1 cellular context compared by ENCODE assay signal in genomic region chr7:117762055-117762454, GRCh38.
A peak's percentile ranks its signal among the peaks of the same experiment; 100 is the strongest.
TF ChIP-seq lines count a peak whose summit lies in the region.

No MANE protein-coding gene starts in this region.

TF ChIP-seq in K562, 482 proteins besides CTCF, POLR2A, EP300 and RAD21 (continued from another document):
- TF ChIP-seq, protein P1, sequence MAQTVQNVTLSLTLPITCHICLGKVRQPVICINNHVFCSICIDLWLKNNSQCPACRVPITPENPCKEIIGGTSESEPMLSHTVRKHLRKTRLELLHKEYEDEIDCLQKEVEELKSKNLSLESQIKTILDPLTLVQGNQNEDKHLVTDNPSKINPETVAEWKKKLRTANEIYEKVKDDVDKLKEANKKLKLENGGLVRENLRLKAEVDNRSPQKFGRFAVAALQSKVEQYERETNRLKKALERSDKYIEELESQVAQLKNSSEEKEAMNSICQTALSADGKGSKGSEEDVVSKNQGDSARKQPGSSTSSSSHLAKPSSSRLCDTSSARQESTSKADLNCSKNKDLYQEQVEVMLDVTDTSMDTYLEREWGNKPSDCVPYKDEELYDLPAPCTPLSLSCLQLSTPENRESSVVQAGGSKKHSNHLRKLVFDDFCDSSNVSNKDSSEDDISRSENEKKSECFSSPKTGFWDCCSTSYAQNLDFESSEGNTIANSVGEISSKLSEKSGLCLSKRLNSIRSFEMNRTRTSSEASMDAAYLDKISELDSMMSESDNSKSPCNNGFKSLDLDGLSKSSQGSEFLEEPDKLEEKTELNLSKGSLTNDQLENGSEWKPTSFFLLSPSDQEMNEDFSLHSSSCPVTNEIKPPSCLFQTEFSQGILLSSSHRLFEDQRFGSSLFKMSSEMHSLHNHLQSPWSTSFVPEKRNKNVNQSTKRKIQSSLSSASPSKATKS (CRISPR knock-in tag; IDR thresholded peaks at IDR 0.05), result no peak
- TF ChIP-seq, protein P2, sequence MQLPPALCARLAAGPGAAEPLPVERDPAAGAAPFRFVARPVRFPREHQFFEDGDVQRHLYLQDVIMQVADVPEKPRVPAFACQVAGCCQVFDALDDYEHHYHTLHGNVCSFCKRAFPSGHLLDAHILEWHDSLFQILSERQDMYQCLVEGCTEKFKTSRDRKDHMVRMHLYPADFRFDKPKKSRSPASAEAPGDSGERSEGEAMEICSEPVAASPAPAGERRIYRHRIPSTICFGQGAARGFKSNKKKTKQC (CRISPR knock-in tag; IDR thresholded peaks at IDR 0.05), result no peak
- TF ChIP-seq NFE2 (IDR thresholded peaks at IDR 0.05; ENCODE audit: low read depth), result no peak
- peak; percentile 32; the same call in 1 of the 2 replicates for TF ChIP-seq MAFK (IDR thresholded peaks at IDR 0.05; ENCODE audit: low read length)
- TF ChIP-seq, protein P3, sequence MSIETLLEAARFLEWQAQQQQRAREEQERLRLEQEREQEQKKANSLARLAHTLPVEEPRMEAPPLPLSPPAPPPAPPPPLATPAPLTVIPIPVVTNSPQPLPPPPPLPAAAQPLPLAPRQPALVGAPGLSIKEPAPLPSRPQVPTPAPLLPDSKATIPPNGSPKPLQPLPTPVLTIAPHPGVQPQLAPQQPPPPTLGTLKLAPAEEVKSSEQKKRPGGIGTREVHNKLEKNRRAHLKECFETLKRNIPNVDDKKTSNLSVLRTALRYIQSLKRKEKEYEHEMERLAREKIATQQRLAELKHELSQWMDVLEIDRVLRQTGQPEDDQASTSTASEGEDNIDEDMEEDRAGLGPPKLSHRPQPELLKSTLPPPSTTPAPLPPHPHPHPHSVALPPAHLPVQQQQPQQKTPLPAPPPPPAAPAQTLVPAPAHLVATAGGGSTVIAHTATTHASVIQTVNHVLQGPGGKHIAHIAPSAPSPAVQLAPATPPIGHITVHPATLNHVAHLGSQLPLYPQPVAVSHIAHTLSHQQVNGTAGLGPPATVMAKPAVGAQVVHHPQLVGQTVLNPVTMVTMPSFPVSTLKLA (conservative IDR thresholded peaks at IDR 0.05), result no peak
- no peak for TF ChIP-seq ZNF609 (CRISPR knock-in tag; IDR thresholded peaks at IDR 0.05; ENCODE audit: borderline replicate concordance)
- no peak for TF ChIP-seq KDM1A (IDR thresholded peaks at IDR 0.05)
- TF ChIP-seq HLTF (IDR thresholded peaks at IDR 0.05), result no peak
- peak; percentile 66 for TF ChIP-seq ZNF316 (IDR thresholded peaks at IDR 0.05)
- no peak for TF ChIP-seq ZNF224 (CRISPR knock-in tag; IDR thresholded peaks at IDR 0.05)
- TF ChIP-seq ZNF212 (CRISPR knock-in tag; IDR thresholded peaks at IDR 0.05), result no peak
- no peak for TF ChIP-seq ATF7 (IDR thresholded peaks at IDR 0.05)
- peak; percentile 63 for TF ChIP-seq C11orf30 (IDR thresholded peaks at IDR 0.05; ENCODE audit: low read depth)
- no peak for TF ChIP-seq ZNF253 (CRISPR knock-in tag; conservative IDR thresholded peaks at IDR 0.05)
